In the genomic region with DNA sequence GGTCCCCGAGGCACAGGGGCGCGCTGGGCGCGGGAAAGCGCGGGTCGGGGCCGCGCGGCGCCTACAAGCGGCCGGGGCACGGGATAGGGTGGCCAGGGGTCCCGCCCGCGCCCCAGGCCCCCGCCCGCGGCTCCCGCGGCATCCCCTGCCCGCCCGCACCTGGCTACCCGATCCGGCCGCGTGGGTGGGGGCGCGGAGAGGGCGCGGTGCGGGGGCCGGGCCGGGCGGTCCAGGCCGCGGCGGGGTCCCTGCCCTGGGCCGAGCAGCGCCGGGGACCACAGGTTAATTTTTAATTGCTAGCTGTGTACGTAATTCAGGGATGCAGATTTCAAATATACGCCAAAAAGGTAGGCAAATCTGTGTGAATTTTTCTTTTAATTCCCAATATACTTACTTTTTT, we compare ENCODE assay signal across 1 cellular context.
TF ChIP-seq lines count a peak whose summit lies in the region.

No MANE protein-coding gene starts in this region.

TF ChIP-seq in GM23338, 12 proteins besides CTCF, POLR2A, EP300 and RAD21 (continued from another document):
- no peak for TF ChIP-seq ZNF331 (CRISPR knock-in tag; IDR thresholded peaks at IDR 0.05; ENCODE audit: low read depth)
- TF ChIP-seq POLR2AphosphoS5 (IDR thresholded peaks at IDR 0.05; ENCODE audit: low read depth): no peak
